In genomic region chr2:127820080-127820668, GRCh38 we compare ENCODE assay signal across 23 cellular contexts. TPM values are rescaled to one million over a fixed set of nuclear protein-coding genes. Genes with fewer than 3 reads are reported as not detected.
DNase-seq lines count a peak whose midpoint lies in the region; ATAC-seq, FAIRE-seq and TF ChIP-seq lines count a peak whose summit lies in the region.
"Had no signal": no experiment of that assay in that cellular context is flagged by ENCODE, and none has a peak within 500 bp of the region (broad histone marks: within the 10 kb centered on the region; RNA-seq: fewer than 3 reads in every experiment).

No MANE protein-coding gene starts in this region.

- H3K79me1 ChIP-seq in IMR-90 (ENCODE audit: low read depth in 1 of 2, low read length in 2 of 2): no peaks in the 10 kb centered on the region

- no peak overlapping the region for H2BK20ac ChIP-seq in IMR-90 (ENCODE audit: low read depth, low read length)

- ATAC-seq in IMR-90 (ENCODE audit: low read depth) (no peak), K562 (peak; percentile 70; the same call in 2 of the 3 replicates), GM19463 (IDR thresholded peaks at IDR 0.05; ENCODE audit: unreplicated experiment) (no peak)
- ATAC-seq: activated naive CD4-positive, alpha-beta T cell treated with anti-CD3 and anti-CD28 coated beads, Interleukin-2, amount 50 U/mL, for 72 hours; activated T-helper 17 cell treated with anti-CD3 and anti-CD28 coated beads, Interleukin-2, amount 50 U/mL, for 72 hours; body of pancreas; heart right ventricle had no signal

- H3K4me2 ChIP-seq in IMR-90 (ENCODE audit: low read depth, low read length) (no peak overlapping the region), K562 (ENCODE audit: insufficient read depth, low read length) (no peak overlapping the region)
- H3K4me2 ChIP-seq: SK-N-SH had no signal

- H3K18ac ChIP-seq in IMR-90 (ENCODE audit: low read depth, low read length): no peak overlapping the region

- TF ChIP-seq POLR2A in IMR-90 (IDR thresholded peaks at IDR 0.05; ENCODE audit: low read depth, low read length) (no peak), K562 (conservative IDR thresholded peaks at IDR 0.05) (no peak)

- H3K4me1 ChIP-seq in IMR-90 (ENCODE audit: control insufficient read depth, insufficient read depth, low read length) (no peaks in the 10 kb centered on the region), K562 (replicated peaks in 1 of 2; ENCODE audit: control insufficient read depth in 2 of 2, insufficient read depth in 2 of 2, low read length in 2 of 2) (no peaks in the 10 kb centered on the region)
- H3K4me1 ChIP-seq: body of pancreas, heart right ventricle, suprapubic skin, uterus had no signal

- H3K4ac ChIP-seq in IMR-90 (ENCODE audit: low read depth, low read length): no peak overlapping the region

- H4K5ac ChIP-seq in IMR-90 (ENCODE audit: low read depth, low read length): no peak overlapping the region

- TF ChIP-seq RAD21 in IMR-90 (IDR thresholded peaks at IDR 0.05; ENCODE audit: low read length) (no peak), K562 (CRISPR knock-in tag; conservative IDR thresholded peaks at IDR 0.05 in 1 of 2, IDR thresholded peaks at IDR 0.05 in 1 of 2) (no peak)

- FAIRE-seq in K562 (lab: Jason Lieb, UNC): no peak
- FAIRE-seq: colon, D721Med had no signal

- no peak overlapping the region for H2AK5ac ChIP-seq in IMR-90 (ENCODE audit: low read depth, low read length)

- CTCF ChIA-PET in IMR-90 (lab: Yijun Ruan, JAX) (no interaction called here), K562 (lab: Yijun Ruan, JAX; ENCODE audit: low intra/inter-chr PET ratio) (no interaction called here)

- H3K27ac ChIP-seq in IMR-90 (ENCODE audit: insufficient read depth, low read length): no peak overlapping the region
- H3K27ac ChIP-seq in K562 (ENCODE audit: extremely low read depth, low read depth, low read length): no peak overlapping the region
- H3K27ac ChIP-seq: body of pancreas, heart right ventricle, suprapubic skin, uterus, VCaP had no signal

- H3K9me3 ChIP-seq in IMR-90 (ENCODE audit: control insufficient read depth, insufficient read depth, low read length) (peaks cover 28% of the 10 kb centered on the region), K562 (replicated peaks; ENCODE audit: control insufficient read depth, insufficient read depth, low read depth, low read length) (peaks cover 8% of the 10 kb centered on the region)
- H3K9me3 ChIP-seq: SK-N-SH, uterus had no signal

- peak; percentile 21 for DNase-seq in Caki2 (ENCODE audit: low read depth)
- peak; percentile 7 for DNase-seq in IMR-90
- DNase-seq in K562 (ENCODE audit: extremely low read depth in 1 of 4, low spot score in 3 of 4): peak in 1 of 4 experiments; percentile 25
- peak; percentile 24 for DNase-seq in fibroblast of villous mesenchyme (ENCODE audit: low read depth)
- DNase-seq in stimulated activated CD4-positive, alpha-beta T cell treated with anti-CD3 and anti-CD28 coated beads, Interleukin-4, amount 100 ng/mL, for 4 hours: no peak
- DNase-seq in NCI-H774 (lab: John Stamatoyannopoulos, UW): no peak
- no peak for DNase-seq in NK-92 treated with Interleukin-12 subunit alpha and Interleukin-12 subunit beta, amount 100 ng/mL, for 24 hours (lab: John Stamatoyannopoulos, UW)
- DNase-seq: body of pancreas, C1 segment of cervical spinal cord, GDM1, heart right ventricle, immature natural killer cell, NCI-H1436, NCI-H526, SK-N-SH, uterus had no signal

- no peak overlapping the region for H4K91ac ChIP-seq in IMR-90 (ENCODE audit: insufficient read depth, low read depth, low read length)

- POLR2A ChIA-PET in IMR-90 (lab: Charles Lee; ENCODE audit: unreplicated experiment) (no interaction called here), K562 (lab: Yijun Ruan, JAX) (no interaction called here)

- H2BK120ac ChIP-seq in IMR-90 (ENCODE audit: low read depth, low read length): no peak overlapping the region

- no peak overlapping the region for H3K9ac ChIP-seq in IMR-90 (ENCODE audit: low read depth, low read length)
- no peak overlapping the region for H3K9ac ChIP-seq in K562 (ENCODE audit: insufficient read depth in 1 of 2, low read depth in 2 of 2, low read length in 2 of 2)
- H3K9ac ChIP-seq: SK-N-SH had no signal

- H2AFZ ChIP-seq in IMR-90 (replicated peaks; ENCODE audit: low read length, poor library complexity) (no peak overlapping the region), K562 (ENCODE audit: low read depth, low read length) (no peak overlapping the region)

- TF ChIP-seq CTCF in IMR-90 (conservative IDR thresholded peaks at IDR 0.05; ENCODE audit: low read depth, low read length) (no peak), K562 (IDR thresholded peaks at IDR 0.05 in 2 of 3, conservative IDR thresholded peaks at IDR 0.05 in 1 of 3; ENCODE audit: insufficient read depth in 2 of 3, low read depth in 1 of 3, low read length in 3 of 3) (no peak), fibroblast of villous mesenchyme (IDR thresholded peaks at IDR 0.05; ENCODE audit: insufficient read depth, low read depth, low read length) (no peak)

- in situ Hi-C loops in Caki2 (cut with HindIII; ENCODE audit: low pct_unique_long_range_greater_than_20kb, low sequenced_read_pairs) (no loop called here), IMR-90 (cut with MboI; ENCODE audit: low sequenced_read_pairs) (no loop called here), K562 (cut with MboI) (no loop called here)

- no peak overlapping the region for H2BK15ac ChIP-seq in IMR-90 (ENCODE audit: low read depth, low read length)

- intact Hi-C loops in IMR-90 (cut with micrococcal nuclease) (no loop called here), K562 (cut with micrococcal nuclease) (no loop called here)

- H4K20me1 ChIP-seq in IMR-90 (ENCODE audit: insufficient read depth, low read length) (no peaks in the 10 kb centered on the region), K562 (replicated peaks; ENCODE audit: control insufficient read depth, insufficient read depth, low read length) (no peaks in the 10 kb centered on the region)

- H2AK9ac ChIP-seq in IMR-90 (replicated peaks; ENCODE audit: low read depth, low read length, poor library complexity): no peak overlapping the region

- H3K36me3 ChIP-seq in IMR-90 (ENCODE audit: control insufficient read depth, insufficient read depth, low read length): no peaks in the 10 kb centered on the region
- H3K36me3 ChIP-seq in K562 (ENCODE audit: control insufficient read depth, insufficient read depth, low read length): no peaks in the 10 kb centered on the region
- H3K36me3 ChIP-seq: heart right ventricle, suprapubic skin, uterus had no signal

- H4K8ac ChIP-seq in IMR-90 (ENCODE audit: low read depth in 2 of 2, low read length in 2 of 2): no peak overlapping the region

- TF ChIP-seq EP300 in K562 (IDR thresholded peaks at IDR 0.05; ENCODE audit: low read length): no peak

- H3K9me1 ChIP-seq in IMR-90 (ENCODE audit: insufficient read depth, low read length) (no peaks in the 10 kb centered on the region), K562 (ENCODE audit: control insufficient read depth, insufficient read depth, low read length) (no peaks in the 10 kb centered on the region)

- no peak overlapping the region for H3K23ac ChIP-seq in IMR-90 (ENCODE audit: low read depth, low read length)

- 42% methylated on average over 2 of the region's 6 CpGs; no CpG with 5 or more reads in 1 of the 2 experiments for WGBS in IMR-90 (ENCODE audit: extremely low coverage in 2 of 2, insufficient read length in 1 of 2), 2 experiments
- WGBS in K562 (ENCODE audit: insufficient coverage, low coverage, missing lambda C conversion rate): 0% methylated on average over 6 of the region's 6 CpGs

- H3K79me2 ChIP-seq in K562 (ENCODE audit: control insufficient read depth, insufficient read depth, low read length): no peaks in the 10 kb centered on the region

- no peak overlapping the region for H3K56ac ChIP-seq in IMR-90 (ENCODE audit: extremely low read depth, insufficient read depth, low read length)

- no peak overlapping the region for H3K14ac ChIP-seq in IMR-90 (replicated peaks; ENCODE audit: low read depth, low read length)

- BruUV-seq in IMR-90 (replicated peaks; lab: Mats Ljungman, UMichigan) (no TSS peak), K562 (replicated peaks; lab: Mats Ljungman, UMichigan) (no TSS peak)

- no peak overlapping the region for H2BK5ac ChIP-seq in IMR-90 (ENCODE audit: low read depth, low read length, poor library complexity, severe bottlenecking)

- dilution Hi-C loops in IMR-90 (cut with HindIII; ENCODE audit: low sequenced_read_pairs, unreplicated experiment): no loop called here

- H3K4me3 ChIP-seq in IMR-90 (ENCODE audit: insufficient read depth, low read depth, low read length): no peak overlapping the region
- H3K4me3 ChIP-seq in K562: no peak overlapping the region
- no peak overlapping the region for H3K4me3 ChIP-seq in fibroblast of villous mesenchyme (ENCODE audit: low read depth, low read length)
- H3K4me3 ChIP-seq: body of pancreas, heart right ventricle, suprapubic skin, uterus had no signal

- H3K27me3 ChIP-seq in IMR-90 (ENCODE audit: control insufficient read depth, insufficient read depth, low read length): peaks cover 12% of the 10 kb centered on the region
- peaks cover 9 to 12% of the 10 kb centered on the region in 2 experiments; a peak in 3 of 5 replicates for H3K27me3 ChIP-seq in K562 (ENCODE audit: control insufficient read depth in 2 of 2, insufficient read depth in 2 of 2, low read length in 2 of 2)
- H3K27me3 ChIP-seq: body of pancreas, heart right ventricle, suprapubic skin, uterus had no signal

RNA-seq across cellular contexts. Expression of gene WDR33, which starts 9.2 kb away (rescaled TPM):
- total RNA-seq in Caki2 (2014; rRNA removed; shearing (Covaris generic); ENCODE audit: low replicate concordance): 23.8 and 30.9 TPM in 2 replicates
- total RNA-seq in IMR-90 (2012; rRNA removed): 41.2 and 47.8 TPM in 2 replicates
- 14.9 and 19.6 TPM in 2 replicates for polyA plus RNA-seq in IMR-90 (2012; rRNA removed)
- 2.9 and 4.0 TPM in 2 replicates for polyA plus RNA-seq in IMR-90 (2012; cell fraction: cytosol; rRNA removed)
- polyA plus RNA-seq in IMR-90 (2012; cell fraction: nucleus; rRNA removed; ENCODE audit: low replicate concordance): 8.6 and 18.7 TPM in 2 replicates
- total RNA-seq in K562 (2011; cell fraction: chromatin; rRNA removed; ENCODE audit: low replicate concordance): 62.3 and 147 TPM in 2 replicates
- 25.3 and 36.8 TPM in 2 replicates for total RNA-seq in K562 (2011; cell fraction: nucleolus; rRNA removed)
- 76.0 and 124 TPM in 2 replicates for total RNA-seq in K562 (2011; cell fraction: nucleoplasm; rRNA removed)
- 24.2 and 29.2 TPM in 2 replicates for total RNA-seq in K562 (2014; rRNA removed)
- 39.5 and 46.3 TPM in 2 replicates for total RNA-seq in K562 (2014; rRNA removed; fragmentation: Illumina TruSeq; extraction: Trizol)
- total RNA-seq in K562 (2015; rRNA removed; fragmentation: Illumina TruSeq; extraction: Trizol): 34.3 and 36.9 TPM in 2 replicates
- 57.4 and 57.8 TPM in 2 replicates for total RNA-seq in K562 (2021)
- 53.6 and 56.8 TPM in 2 replicates for polyA plus RNA-seq in K562 (2011; rRNA removed)
- polyA plus RNA-seq in K562 (2011; cell fraction: cytosol; rRNA removed): 10.0 and 21.9 TPM in 2 replicates
- 34.4 and 43.5 TPM in 2 replicates for polyA plus RNA-seq in K562 (2011; cell fraction: nucleus; rRNA removed)
- 22.1 and 23.0 TPM in 2 replicates for polyA plus RNA-seq in K562 (2012)
- 31.1 and 36.2 TPM in 2 replicates for polyA plus RNA-seq in K562 (2014; fragmentation: Illumina TruSeq; extraction: Trizol)
- 10 to 100 TPM; 38.4 to 43.5 TPM for polyA plus RNA-seq in K562 (2014; fragmentation: Nextera tagmentation; extraction: Ambion mirVana)
- polyA plus RNA-seq in K562 (2014; rRNA removed): 25.0 and 26.7 TPM in 2 replicates
- 107 and 120 TPM in 2 replicates for polyA minus RNA-seq in K562 (2011; rRNA and poly(A)+ RNA removed)
- 27.3 and 32.9 TPM in 2 replicates for polyA minus RNA-seq in K562 (2011; cell fraction: cytosol; rRNA and poly(A)+ RNA removed)
- polyA minus RNA-seq in K562 (2011; cell fraction: nucleus; rRNA and poly(A)+ RNA removed): 45.1 and 81.6 TPM in 2 replicates
- total RNA-seq in fibroblast of villous mesenchyme: 25.1 and 35.4 TPM in 2 replicates

RNA-seq across cellular contexts. Expression of gene POLR2D, which starts 37.8 kb away (rescaled TPM):
- 17.9 and 24.8 TPM in 2 replicates for total RNA-seq in Caki2 (2014; rRNA removed; shearing (Covaris generic); ENCODE audit: low replicate concordance)
- 41.6 and 42.2 TPM in 2 replicates for total RNA-seq in IMR-90 (2012; rRNA removed)
- polyA plus RNA-seq in IMR-90 (2012; rRNA removed): 12.9 and 18.0 TPM in 2 replicates
- polyA plus RNA-seq in IMR-90 (2012; cell fraction: cytosol; rRNA removed): 4.8 and 9.3 TPM in 2 replicates
- 1.8 and 7.5 TPM in 2 replicates for polyA plus RNA-seq in IMR-90 (2012; cell fraction: nucleus; rRNA removed; ENCODE audit: low replicate concordance)
- 22.3 and 26.2 TPM in 2 replicates for total RNA-seq in K562 (2011; cell fraction: chromatin; rRNA removed; ENCODE audit: low replicate concordance)
- 9.7 and 10.7 TPM in 2 replicates for total RNA-seq in K562 (2011; cell fraction: nucleolus; rRNA removed)
- total RNA-seq in K562 (2011; cell fraction: nucleoplasm; rRNA removed): 17.3 and 28.2 TPM in 2 replicates
- total RNA-seq in K562 (2014; rRNA removed): 30.7 and 42.8 TPM in 2 replicates
- 62.1 and 77.0 TPM in 2 replicates for total RNA-seq in K562 (2014; rRNA removed; fragmentation: Illumina TruSeq; extraction: Trizol)
- total RNA-seq in K562 (2015; rRNA removed; fragmentation: Illumina TruSeq; extraction: Trizol): 46.0 and 49.0 TPM in 2 replicates
- total RNA-seq in K562 (2021): 83.6 and 91.0 TPM in 2 replicates
- 37.5 and 67.8 TPM in 2 replicates for polyA plus RNA-seq in K562 (2011; rRNA removed)
- 33.3 and 48.1 TPM in 2 replicates for polyA plus RNA-seq in K562 (2011; cell fraction: cytosol; rRNA removed)
- 17.3 and 18.2 TPM in 2 replicates for polyA plus RNA-seq in K562 (2011; cell fraction: nucleus; rRNA removed)
- polyA plus RNA-seq in K562 (2012): 58.4 and 78.9 TPM in 2 replicates
- 96.3 and 108 TPM in 2 replicates for polyA plus RNA-seq in K562 (2014; fragmentation: Illumina TruSeq; extraction: Trizol)
- 10 to 100 TPM; 47.6 to 49.2 TPM for polyA plus RNA-seq in K562 (2014; fragmentation: Nextera tagmentation; extraction: Ambion mirVana)
- polyA plus RNA-seq in K562 (2014; rRNA removed): 44.5 and 51.4 TPM in 2 replicates
- polyA minus RNA-seq in K562 (2011; rRNA and poly(A)+ RNA removed): 31.8 and 55.4 TPM in 2 replicates
- 21.8 and 29.9 TPM in 2 replicates for polyA minus RNA-seq in K562 (2011; cell fraction: cytosol; rRNA and poly(A)+ RNA removed)
- 4.0 and 5.6 TPM in 2 replicates for polyA minus RNA-seq in K562 (2011; cell fraction: nucleus; rRNA and poly(A)+ RNA removed)
- total RNA-seq in fibroblast of villous mesenchyme: 15.5 and 25.9 TPM in 2 replicates

Comparison
In these comparisons a context has a peak if more than half of its experiments do, and no peak if none do; other contexts are left out.
1. DNase-seq: peak in Caki2 (single experiment), IMR-90 (single experiment) and fibroblast of villous mesenchyme (single experiment); none in stimulated activated CD4-positive, alpha-beta T cell treated with anti-CD3 and anti-CD28 coated beads, Interleukin-4, amount 100 ng/mL, for 4 hours (0 of 2), NCI-H774 (single experiment) and NK-92 treated with Interleukin-12 subunit alpha and Interleukin-12 subunit beta, amount 100 ng/mL, for 24 hours (single experiment).